ENCODE assay signal across 22 cellular contexts in genomic region chr2:227150222-227150936, GRCh38. TPM values are rescaled to one million over a fixed set of nuclear protein-coding genes. Genes with fewer than 3 reads are reported as not detected.
"Had no signal": no experiment of that assay in that cellular context is flagged by ENCODE, and none has a peak within 500 bp of the region (broad histone marks: within the 10 kb centered on the region; RNA-seq: fewer than 3 reads in every experiment).

No MANE protein-coding gene starts in this region.

- H3K9me3 Mint-ChIP-seq: nephron had no signal

- H3K27ac ChIP-seq: dorsolateral prefrontal cortex, heart left ventricle, left ventricle myocardium inferior, lower lobe of right lung, pancreas, tibial artery, upper lobe of left lung, uterus had no signal

- H3K27ac Mint-ChIP-seq: naive B cell; nephron; progenitor cell of endocrine pancreas; stimulated activated naive CD8-positive, alpha-beta T cell treated with anti-CD3 and anti-CD28 coated beads, Interleukin-15, Interleukin-2, amounts not matched to agents 100 ng/mL and 50 ng/mL, for 24 hours had no signal

- H3K36me3 Mint-ChIP-seq: naive B cell had no signal

- H3K4me1 Mint-ChIP-seq: naive B cell, nephron had no signal

- ATAC-seq: heart left ventricle, lower lobe of right lung, right cardiac atrium had no signal

- H3K4me3 ChIP-seq: dorsolateral prefrontal cortex, heart left ventricle, left ventricle myocardium inferior, lower lobe of right lung, pancreas, tibial artery, upper lobe of left lung, uterus had no signal

- H3K4me1 ChIP-seq: lower lobe of right lung, tibial artery, upper lobe of left lung, uterus had no signal

- DNase-seq: cortex of kidney; dorsolateral prefrontal cortex; effector CD8-positive, alpha-beta T cell; heart left ventricle; hippocampal formation; left ventricle myocardium inferior; lower lobe of right lung; mesenchymal stem cell; midbrain; naive B cell; occipital lobe; pancreas; right cardiac atrium; small intestine; stimulated activated CD4-positive, alpha-beta T cell treated with anti-CD3 and anti-CD28 coated beads, Interleukin-12 subunit alpha, Interleukin-12 subunit beta, amount 100 ng/mL, for 4 hours; tibial artery; upper lobe of left lung; uterus had no signal

- H3K4me3 Mint-ChIP-seq: nephron; stimulated activated naive CD8-positive, alpha-beta T cell treated with anti-CD3 and anti-CD28 coated beads, Interleukin-15, Interleukin-2, amounts not matched to agents 100 ng/mL and 50 ng/mL, for 24 hours had no signal

- H3K9me3 ChIP-seq: pancreas, tibial artery had no signal

- H3K27me3 ChIP-seq: heart left ventricle, pancreas, tibial artery, upper lobe of left lung, uterus had no signal

- H3K36me3 ChIP-seq: heart left ventricle, left ventricle myocardium inferior, lower lobe of right lung, pancreas, tibial artery, upper lobe of left lung, uterus had no signal

RNA-seq across cellular contexts. Expression of gene COL4A3, which starts 14.0 kb away (rescaled TPM):
- total RNA-seq: glomerular endothelial cell had no signal
